In genomic region chr2:241412144-241412543, GRCh38 we compare ENCODE assay signal across 13 cellular contexts. TPM values are rescaled to one million over a fixed set of nuclear protein-coding genes. Genes with fewer than 3 reads are reported as not detected.
DNase-seq lines count a peak whose midpoint lies in the region; ATAC-seq and TF ChIP-seq lines count a peak whose summit lies in the region.
"Had no signal": no experiment of that assay in that cellular context is flagged by ENCODE, and none has a peak within 500 bp of the region (broad histone marks: within the 10 kb centered on the region; RNA-seq: fewer than 3 reads in every experiment).

No MANE protein-coding gene starts in this region.

- H3K4me3 ChIP-seq in AG04450 (ENCODE audit: low read depth, low read length) (no peak overlapping the region), HFF-Myc (replicated peaks; ENCODE audit: low read depth, low read length) (no peak overlapping the region), SK-N-MC (peak overlapping the region; percentile 49), foreskin fibroblast (ENCODE audit: low read depth in 1 of 2, low read length in 2 of 2) (no peak overlapping the region)
- H3K4me3 ChIP-seq: lower lobe of right lung had no signal

- H3K9me3 Mint-ChIP-seq in naive thymus-derived CD8-positive, alpha-beta T cell = no peaks in the 10 kb centered on the region
- H3K9me3 Mint-ChIP-seq: activated naive CD4-positive, alpha-beta T cell treated with anti-CD3 and anti-CD28 coated beads for 36 hours had no signal

- peaks cover 4 to 74% (median 43%) of the 10 kb centered on the region in 3 donors for H3K36me3 Mint-ChIP-seq in naive thymus-derived CD8-positive, alpha-beta T cell

- H3K27me3 Mint-ChIP-seq in naive thymus-derived CD8-positive, alpha-beta T cell = no peaks in the 10 kb centered on the region

- H3K9ac ChIP-seq in SK-N-MC (ENCODE audit: insufficient read length) = no peak overlapping the region

- H3K27me3 ChIP-seq in AG04450 (ENCODE audit: control insufficient read depth, insufficient read depth, low read length) = no peaks in the 10 kb centered on the region

- peak; percentile 85 for DNase-seq in AG04450 (ENCODE audit: low read depth, low spot score)
- peak; percentile 70 for DNase-seq in HFF-Myc (ENCODE audit: extremely low read depth, low read depth)
- DNase-seq in SK-N-MC (ENCODE audit: low read depth, low spot score) = peak; percentile 53
- peak; percentile 90 to 92 for DNase-seq in foreskin fibroblast
- no peak for DNase-seq in naive thymus-derived CD8-positive, alpha-beta T cell
- DNase-seq: activated naive CD4-positive, alpha-beta T cell treated with anti-CD3 and anti-CD28 coated beads for 36 hours; DND-41; lower lobe of right lung; NCI-H2227 treated with DMSO at 0.1 percent for 48 hours; T-helper 9 cell had no signal

- CTCF ChIA-PET in AG04450 (lab: Charles Lee) = no interaction called here

- H3K27ac Mint-ChIP-seq in naive thymus-derived CD8-positive, alpha-beta T cell = no peak overlapping the region
- H3K27ac Mint-ChIP-seq: activated naive CD4-positive, alpha-beta T cell treated with anti-CD3 and anti-CD28 coated beads for 36 hours had no signal

- H3K27ac ChIP-seq in AG04450 (ENCODE audit: low read depth, low read length) (peak overlapping the region; percentile 47), SK-N-MC (peak overlapping the region; percentile 78)
- H3K27ac ChIP-seq: lower lobe of right lung had no signal

- POLR2A ChIA-PET in AG04450 (lab: Yijun Ruan, JAX) = no interaction called here
- POLR2A ChIA-PET in naive thymus-derived CD8-positive, alpha-beta T cell (lab: Charles Lee) = no interaction called here

- no peak for ATAC-seq in naive thymus-derived CD8-positive, alpha-beta T cell
- no peak for ATAC-seq in GM21529 (IDR thresholded peaks at IDR 0.05; ENCODE audit: unreplicated experiment)
- ATAC-seq in HG03432 (IDR thresholded peaks at IDR 0.05; ENCODE audit: unreplicated experiment) = no peak
- ATAC-seq in HG03565 (IDR thresholded peaks at IDR 0.05; ENCODE audit: unreplicated experiment) = no peak
- ATAC-seq: lower lobe of right lung had no signal

- H3K9me3 ChIP-seq in AG04450 (ENCODE audit: control insufficient read depth, insufficient read depth, low read length) (no peaks in the 10 kb centered on the region), SK-N-MC (ENCODE audit: low read depth, low read length) (no peaks in the 10 kb centered on the region)
- H3K9me3 ChIP-seq: lower lobe of right lung had no signal

- H3K36me3 ChIP-seq in SK-N-MC (ENCODE audit: insufficient read depth, low read length) = peaks cover 9% of the 10 kb centered on the region

- peaks cover 0 to 4% (median 0%) of the 10 kb centered on the region in 4 donors for H3K4me1 Mint-ChIP-seq in naive thymus-derived CD8-positive, alpha-beta T cell

- no peak overlapping the region for H3K4me3 Mint-ChIP-seq in naive thymus-derived CD8-positive, alpha-beta T cell
- H3K4me3 Mint-ChIP-seq: activated naive CD4-positive, alpha-beta T cell treated with anti-CD3 and anti-CD28 coated beads for 36 hours had no signal

- TF ChIP-seq CTCF in AG04450 (IDR thresholded peaks at IDR 0.05; ENCODE audit: low read depth, low read length) (no peak), HFF-Myc (IDR thresholded peaks at IDR 0.05; ENCODE audit: low read depth, low read length, missing control alignments) (no peak), foreskin fibroblast (IDR thresholded peaks at IDR 0.05; ENCODE audit: low read depth, low read length) (no peak)

RNA-seq across cellular contexts. Expression of gene FARP2, which starts 56.1 kb away (rescaled TPM):
- 25.4 and 27.0 TPM in 2 replicates for polyA plus RNA-seq in AG04450 (2011; rRNA removed)
- polyA minus RNA-seq in AG04450 (2011; rRNA and poly(A)+ RNA removed) = 50.5 and 58.7 TPM in 2 replicates
- total RNA-seq in naive thymus-derived CD8-positive, alpha-beta T cell = 10 to 100 TPM; 20.1 to 22.9 TPM
- polyA plus RNA-seq in naive thymus-derived CD8-positive, alpha-beta T cell = 1 to 10 TPM; 3.4 to 5.8 (median 4.0) TPM

Comparison
In these comparisons a context has a peak if more than half of its experiments do, and no peak if none do; other contexts are left out.
1. DNase-seq: peak in AG04450 (single experiment), HFF-Myc (single experiment), SK-N-MC (single experiment) and foreskin fibroblast (2 of 2); none in naive thymus-derived CD8-positive, alpha-beta T cell (0 of 10).